In genomic region chr1:81635816-81636215, GRCh38 we compare ENCODE assay signal across 24 cellular contexts.
DNase-seq lines count a peak whose midpoint lies in the region; ATAC-seq and TF ChIP-seq lines count a peak whose summit lies in the region.
"Had no signal": no experiment of that assay in that cellular context is flagged by ENCODE, and none has a peak within 500 bp of the region (broad histone marks: within the 10 kb centered on the region; RNA-seq: fewer than 3 reads in every experiment).

No MANE protein-coding gene starts in this region.

- DNase-seq in H9 (no peak), cardiac fibroblast (ENCODE audit: low read depth in 2 of 2) (peak; percentile 10 to 33), iris pigment epithelial cell (ENCODE audit: low read depth) (peak; percentile 36), trophoblast cell (peak; percentile 27 to 68), NK-92 (lab: John Stamatoyannopoulos, UW; ENCODE audit: unreplicated experiment) (no peak), activated T-cell treated with anti-CD3 and anti-CD28 coated beads for 4 hours (no peak)
- DNase-seq: BE2C; CD4-positive, CD25-positive, alpha-beta regulatory T cell; COR-L47; DMS 273 treated with DMSO at 0.1 percent for 48 hours; DMS79 treated with DMSO at 0.1 percent for 48 hours; KBM-7; NCI-H1092; NCI-H1436; NCI-H1930; NCI-H2227 treated with DMSO at 0.1 percent for 48 hours; NCI-H774 had no signal

- H2BK5ac ChIP-seq in H9 (ENCODE audit: insufficient read length, low read length) (no peak overlapping the region), trophoblast cell (ENCODE audit: low read depth, low read length, poor library complexity) (peak overlapping the region; percentile 71)

- no peak overlapping the region for H2BK15ac ChIP-seq in H9 (ENCODE audit: low read depth, low read length)

- H4K91ac ChIP-seq in H9 (ENCODE audit: insufficient read length, low read depth, low read length) = no peak overlapping the region
- H4K91ac ChIP-seq in trophoblast cell (ENCODE audit: low read depth, low read length) = peak overlapping the region; percentile 60

- ATAC-seq in HG02610 (IDR thresholded peaks at IDR 0.05; ENCODE audit: unreplicated experiment) (no peak), gastroesophageal sphincter (no peak)
- ATAC-seq: A549, HepG2, Panc1 had no signal

- H3K79me2 ChIP-seq in H9 (ENCODE audit: insufficient read depth, low read length) = no peaks in the 10 kb centered on the region
- H3K79me2 ChIP-seq in trophoblast cell (ENCODE audit: control insufficient read depth, insufficient read depth, low read length, poor library complexity) = no peaks in the 10 kb centered on the region

- H3K4me1 ChIP-seq in H9 (ENCODE audit: insufficient read depth, low read length) = no peaks in the 10 kb centered on the region
- peaks cover 10 to 12% of the 10 kb centered on the region in 2 experiments for H3K4me1 ChIP-seq in trophoblast cell (ENCODE audit: control insufficient read depth in 1 of 2, insufficient read depth in 2 of 2, low read length in 2 of 2)
- H3K4me1 ChIP-seq in gastroesophageal sphincter = no peaks in the 10 kb centered on the region
- H3K4me1 ChIP-seq: A549, BE2C, HAP-1 had no signal

- H3K27ac ChIP-seq in H9 (ENCODE audit: insufficient read length, low read depth, low read length) (no peak overlapping the region), trophoblast cell (ENCODE audit: low read depth, low read length) (peak overlapping the region; percentile 71), gastroesophageal sphincter (no peak overlapping the region)
- H3K27ac ChIP-seq: A549, HL-60 had no signal

- H3K27ac Mint-ChIP-seq in H9 = peak overlapping the region; percentile 7 to 78 (median 10); a peak in 4 of 7 replicates
- H3K27ac Mint-ChIP-seq: CD4-positive, CD25-positive, alpha-beta regulatory T cell had no signal

- H3K18ac ChIP-seq in H9 (ENCODE audit: insufficient read length, low read depth, low read length) (no peak overlapping the region), trophoblast cell (ENCODE audit: low read length) (peak overlapping the region; percentile 30)

- H2AK5ac ChIP-seq in H9 (ENCODE audit: insufficient read length, low read length) = no peak overlapping the region
- no peak overlapping the region for H2AK5ac ChIP-seq in trophoblast cell (ENCODE audit: low read length)

- no peaks in the 10 kb centered on the region for H3K27me3 ChIP-seq in H9 (ENCODE audit: insufficient read depth, low read length)
- H3K27me3 ChIP-seq in trophoblast cell (ENCODE audit: insufficient read depth, low read length) = no peaks in the 10 kb centered on the region
- H3K27me3 ChIP-seq in gastroesophageal sphincter = no peaks in the 10 kb centered on the region
- H3K27me3 ChIP-seq: BE2C had no signal

- H2AFZ ChIP-seq in H9 (ENCODE audit: low read length) (no peak overlapping the region), trophoblast cell (ENCODE audit: insufficient read depth, low read length, poor library complexity) (no peak overlapping the region)

- no peak overlapping the region for H3K9ac ChIP-seq in H9 (ENCODE audit: extremely low read depth, insufficient read length, low read length)
- no peak overlapping the region for H3K9ac ChIP-seq in trophoblast cell (ENCODE audit: low read length)

- no peaks in the 10 kb centered on the region for H3K36me3 ChIP-seq in trophoblast cell (ENCODE audit: control insufficient read depth in 1 of 2, insufficient read depth in 2 of 2, low read length in 2 of 2)
- no peaks in the 10 kb centered on the region for H3K36me3 ChIP-seq in gastroesophageal sphincter
- H3K36me3 ChIP-seq: BE2C, HAP-1 had no signal

- H3K79me1 ChIP-seq in H9 (ENCODE audit: insufficient read depth, low read depth, low read length, poor library complexity, severe bottlenecking) (no peaks in the 10 kb centered on the region), trophoblast cell (ENCODE audit: low read length) (peaks cover 12% of the 10 kb centered on the region)

- no peak overlapping the region for H2BK20ac ChIP-seq in H9 (ENCODE audit: low read depth, low read length, poor library complexity, severe bottlenecking)

- H3K4me3 Mint-ChIP-seq in H9 = no peak overlapping the region
- H3K4me3 Mint-ChIP-seq: CD4-positive, CD25-positive, alpha-beta regulatory T cell had no signal

- no peak overlapping the region for H4K12ac ChIP-seq in trophoblast cell (ENCODE audit: low read depth, low read length)

- H3K56ac ChIP-seq in H9 (ENCODE audit: insufficient read length, low read depth, low read length) = no peak overlapping the region

- H3K23me2 ChIP-seq in H9 (ENCODE audit: insufficient read length, low read depth, low read length, poor library complexity, severe bottlenecking) = no peaks in the 10 kb centered on the region

- H3T11ph ChIP-seq in H9 (ENCODE audit: low read length) = no peak overlapping the region

- TF ChIP-seq POLR2A in gastroesophageal sphincter (IDR thresholded peaks at IDR 0.05) = no peak

- H3K14ac ChIP-seq in H9 (ENCODE audit: insufficient read depth, low read length) = no peak overlapping the region
- H3K14ac ChIP-seq in trophoblast cell (ENCODE audit: low read length) = no peak overlapping the region

- H4K8ac ChIP-seq in H9 (replicated peaks; ENCODE audit: insufficient read length, low read depth, low read length) (no peak overlapping the region), trophoblast cell (ENCODE audit: low read depth, low read length) (no peak overlapping the region)

- H2BK120ac ChIP-seq in H9 (ENCODE audit: low read depth, low read length, poor library complexity, severe bottlenecking) (no peak overlapping the region), trophoblast cell (ENCODE audit: insufficient read depth, low read length, poor library complexity) (peak overlapping the region; percentile 40)

- no peak for TF ChIP-seq EP300 in gastroesophageal sphincter (IDR thresholded peaks at IDR 0.05)

- no peaks in the 10 kb centered on the region for H4K20me1 ChIP-seq in H9 (ENCODE audit: control insufficient read depth, insufficient read depth, insufficient read length)

- H3K9me3 Mint-ChIP-seq in H9 = no peaks in the 10 kb centered on the region

- H2BK12ac ChIP-seq in H9 (ENCODE audit: insufficient read length, low read depth, low read length) (no peak overlapping the region), trophoblast cell (ENCODE audit: low read length) (peak overlapping the region; percentile 66)

- no peaks in the 10 kb centered on the region for H3K4me1 Mint-ChIP-seq in H9
- H3K4me1 Mint-ChIP-seq: CD4-positive, CD25-positive, alpha-beta regulatory T cell had no signal

- H3K27me3 Mint-ChIP-seq in H9 (ENCODE audit: low read depth) = no peaks in the 10 kb centered on the region
- H3K27me3 Mint-ChIP-seq: CD4-positive, CD25-positive, alpha-beta regulatory T cell had no signal

- no peak overlapping the region for H3K23ac ChIP-seq in H9 (ENCODE audit: insufficient read length, low read depth, low read length)
- no peak overlapping the region for H3K23ac ChIP-seq in trophoblast cell (ENCODE audit: low read length)

- H3K4me3 ChIP-seq in cardiac fibroblast (replicated peaks in 1 of 2; ENCODE audit: low read depth in 2 of 2, low read length in 2 of 2) (no peak overlapping the region), trophoblast cell (ENCODE audit: low read depth, low read length) (no peak overlapping the region), gastroesophageal sphincter (no peak overlapping the region)
- H3K4me3 ChIP-seq: A549, HAP-1 had no signal

- H3K4me2 ChIP-seq in H9 (ENCODE audit: insufficient read depth, insufficient read length, low read length) (no peak overlapping the region), trophoblast cell (ENCODE audit: low read length) (no peak overlapping the region)
- H3K4me2 ChIP-seq: A549 had no signal

- H4K5ac ChIP-seq in H9 (ENCODE audit: insufficient read length, low read depth, low read length) = no peak overlapping the region

- H3K4ac ChIP-seq in H9 (ENCODE audit: low read depth, low read length) = no peak overlapping the region
- H3K4ac ChIP-seq in trophoblast cell (ENCODE audit: low read depth, low read length) = no peak overlapping the region

- TF ChIP-seq CTCF in H9 (conservative IDR thresholded peaks at IDR 0.05) (no peak), cardiac fibroblast (IDR thresholded peaks at IDR 0.05; ENCODE audit: low read depth, low read length) (no peak), gastroesophageal sphincter (IDR thresholded peaks at IDR 0.05) (no peak)

- no peaks in the 10 kb centered on the region for H3K9me3 ChIP-seq in H9 (ENCODE audit: control insufficient read depth, low read depth, low read length)
- no peaks in the 10 kb centered on the region for H3K9me3 ChIP-seq in trophoblast cell (ENCODE audit: insufficient read depth, low read depth, low read length)
- no peaks in the 10 kb centered on the region for H3K9me3 ChIP-seq in gastroesophageal sphincter
- H3K9me3 ChIP-seq: A549, BE2C, HAP-1 had no signal

- peaks cover 0 to 4% (median 0%) of the 10 kb centered on the region in 3 experiments; a peak in 1 of 7 replicates for H3K36me3 Mint-ChIP-seq in H9 (ENCODE audit: insufficient read depth in 1 of 3, low read depth in 3 of 3)
- H3K36me3 Mint-ChIP-seq: CD4-positive, CD25-positive, alpha-beta regulatory T cell had no signal

- WGBS in H9 (ENCODE audit: extremely low coverage, insufficient read length, low lambda C conversion rate) = no CpG with 5 or more reads among the region's 2 CpGs
- no CpG with 5 or more reads among the region's 2 CpGs for whole genome bisulfite sequencing in trophoblast cell (ENCODE audit: extremely low coverage, insufficient coverage, insufficient read length)
- WGBS in gastroesophageal sphincter (ENCODE audit: low coverage in 1 of 2), 2 donors = 82 to 93% methylated on average over 2 of the region's 2 CpGs

Comparison
In these comparisons a context has a peak if more than half of its experiments do, and no peak if none do; other contexts are left out.
1. DNase-seq: peak in cardiac fibroblast (2 of 2), iris pigment epithelial cell (single experiment) and trophoblast cell (2 of 2); none in H9 (single experiment), NK-92 (single experiment) and activated T-cell treated with anti-CD3 and anti-CD28 coated beads for 4 hours (single experiment).